In the genomic region with DNA sequence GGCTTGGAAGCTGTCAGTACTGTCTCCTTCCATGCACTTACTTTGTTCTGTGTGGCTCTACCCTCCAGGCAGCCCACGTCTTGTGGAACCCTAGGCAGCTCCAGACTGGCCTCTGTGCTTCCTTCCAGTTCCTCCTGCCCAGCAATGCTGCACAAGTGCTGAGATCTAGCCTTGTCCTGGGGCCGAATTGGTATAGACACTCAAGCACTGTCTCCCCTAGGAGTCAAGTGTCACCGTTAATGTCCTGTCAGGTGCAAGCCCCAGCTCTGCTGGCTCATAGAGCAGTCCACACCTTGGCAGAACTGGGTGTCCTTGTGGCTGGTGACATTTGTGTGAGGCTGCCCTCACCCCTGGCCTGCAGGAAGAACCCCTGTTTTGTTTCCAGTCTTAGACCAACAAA, we compare ENCODE assay signal across 19 cellular contexts.
"Had no signal": no experiment of that assay in that cellular context is flagged by ENCODE, and none has a peak within 500 bp of the region (broad histone marks: within the 10 kb centered on the region; RNA-seq: fewer than 3 reads in every experiment).

No MANE protein-coding gene starts in this region.

- H3K36me3 ChIP-seq: gastrocnemius medialis, pancreas, sigmoid colon, WERI-Rb-1 had no signal

- H3K4me3 Mint-ChIP-seq: activated naive CD4-positive, alpha-beta T cell treated with anti-CD3 and anti-CD28 coated beads for 36 hours; activated T-cell treated with anti-CD3 and anti-CD28 coated beads, Interleukin-2, amount 50 U/mL, for 24 hours; brain; memory B cell; naive B cell; stimulated activated memory B cell treated with anti-CD40 and anti-IgM and Interleukin-4, amounts not matched to agents 10 μg/mL and 1 μg/mL and 100 μg/mL, for 72 hours; T-helper 17 cell had no signal

- H3K27me3 ChIP-seq: gastrocnemius medialis, pancreas, sigmoid colon, tibial artery had no signal

- H3K9me3 ChIP-seq: gastrocnemius medialis, pancreas, sigmoid colon, tibial artery had no signal

- H3K9me3 Mint-ChIP-seq: activated naive CD4-positive, alpha-beta T cell treated with anti-CD3 and anti-CD28 coated beads for 36 hours; activated T-cell treated with anti-CD3 and anti-CD28 coated beads, Interleukin-2, amount 50 U/mL, for 24 hours; activated T-helper 2 cell treated with anti-CD3 and anti-CD28 coated beads, Interferon-gamma antibody, Interleukin-2, Interleukin-4, amounts not matched to agents 10 μg/mL and 5 μg/mL and 100 μg/mL, durations not matched to agents 14 hours and 24 hours and 36 hours; memory B cell; naive B cell; stimulated activated memory B cell treated with anti-CD40 and anti-IgM and Interleukin-4, amounts not matched to agents 10 μg/mL and 1 μg/mL and 100 μg/mL, for 72 hours had no signal

- H3K27ac ChIP-seq: WERI-Rb-1 had no signal

- ATAC-seq: stimulated activated memory B cell treated with anti-CD40 and anti-IgM and Interleukin-4, amounts not matched to agents 10 μg/mL and 1 μg/mL and 100 μg/mL, for 72 hours; T-helper 17 cell had no signal

- H3K27me3 Mint-ChIP-seq: activated T-cell treated with anti-CD3 and anti-CD28 coated beads, Interleukin-2, amount 50 U/mL, for 24 hours; brain; memory B cell; naive B cell; stimulated activated memory B cell treated with anti-CD40 and anti-IgM and Interleukin-4, amounts not matched to agents 10 μg/mL and 1 μg/mL and 100 μg/mL, for 72 hours; T-helper 17 cell had no signal

- DNase-seq: activated CD4-positive, alpha-beta T cell treated with anti-CD3 and anti-CD28 coated beads for 1 hour; activated CD4-positive, alpha-beta T cell treated with anti-CD3 and anti-CD28 coated beads, Interleukin-2, amount 50 U/mL, for 4 hours; activated naive CD4-positive, alpha-beta T cell treated with anti-CD3 and anti-CD28 coated beads for 36 hours; activated T-cell treated with anti-CD3 and anti-CD28 coated beads, Interleukin-2, amount 50 U/mL, for 24 hours; central memory CD4-positive, alpha-beta T cell; kidney glomerular epithelial cell; naive B cell; stimulated activated CD4-positive, alpha-beta T cell treated with anti-CD3 and anti-CD28 coated beads, Interleukin-4, amount 100 ng/mL, for 4 hours; T-helper 17 cell; WERI-Rb-1 had no signal

- H3K27ac Mint-ChIP-seq: activated naive CD4-positive, alpha-beta T cell treated with anti-CD3 and anti-CD28 coated beads for 36 hours; activated T-cell treated with anti-CD3 and anti-CD28 coated beads, Interleukin-2, amount 50 U/mL, for 24 hours; activated T-helper 2 cell treated with anti-CD3 and anti-CD28 coated beads, Interferon-gamma antibody, Interleukin-2, Interleukin-4, amounts not matched to agents 10 μg/mL and 5 μg/mL and 100 μg/mL, durations not matched to agents 14 hours and 24 hours and 36 hours; memory B cell; naive B cell; stimulated activated memory B cell treated with anti-CD40 and anti-IgM and Interleukin-4, amounts not matched to agents 10 μg/mL and 1 μg/mL and 100 μg/mL, for 72 hours had no signal

- H3K4me1 Mint-ChIP-seq: memory B cell; stimulated activated memory B cell treated with anti-CD40 and anti-IgM and Interleukin-4, amounts not matched to agents 10 μg/mL and 1 μg/mL and 100 μg/mL, for 72 hours had no signal

- H3K4me3 ChIP-seq: coronary artery, gastrocnemius medialis, pancreas, sigmoid colon, tibial artery had no signal
